Comparison of ENCODE assay signal across 2 cellular contexts in the genomic region with DNA sequence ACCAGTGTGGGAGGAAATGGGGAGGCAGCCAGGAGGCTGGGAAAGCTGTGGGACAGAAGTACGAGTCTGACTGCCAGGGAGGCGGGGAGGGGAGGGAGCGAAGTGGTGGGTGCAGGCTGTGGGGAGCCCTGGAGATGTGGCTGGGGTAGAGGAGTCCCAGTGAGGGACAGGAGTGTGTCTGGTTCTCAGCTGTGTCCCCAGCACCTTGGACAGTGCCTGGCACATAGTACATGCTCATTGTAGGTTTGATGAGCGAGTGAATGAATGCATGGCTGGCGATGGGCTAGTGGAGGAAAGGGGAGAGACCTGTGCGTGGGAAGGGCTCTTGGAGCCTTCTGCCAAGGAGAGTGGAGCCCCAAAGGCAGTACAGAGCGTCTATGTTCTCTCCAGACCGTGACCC.
TF ChIP-seq lines count a peak whose summit lies in the region.

No MANE protein-coding gene starts in this region.

TF ChIP-seq in IMR-90, 13 proteins besides CTCF, POLR2A, EP300 and RAD21 (continued from another document):
- TF ChIP-seq MAZ (IDR thresholded peaks at IDR 0.05; ENCODE audit: borderline replicate concordance, low read depth, low read length) (no peak), BHLHE40 (IDR thresholded peaks at IDR 0.05; ENCODE audit: low read depth, low read length) (no peak), FOS (IDR thresholded peaks at IDR 0.05; ENCODE audit: low read depth, low read length) (no peak), SMC3 (IDR thresholded peaks at IDR 0.05; ENCODE audit: low read depth, low read length) (no peak)
TF ChIP-seq in IMR-90: peak in this region for 0.

TF ChIP-seq in WTC11, 78 proteins besides CTCF, POLR2A, EP300 and RAD21:
- TF ChIP-seq, protein P1, sequence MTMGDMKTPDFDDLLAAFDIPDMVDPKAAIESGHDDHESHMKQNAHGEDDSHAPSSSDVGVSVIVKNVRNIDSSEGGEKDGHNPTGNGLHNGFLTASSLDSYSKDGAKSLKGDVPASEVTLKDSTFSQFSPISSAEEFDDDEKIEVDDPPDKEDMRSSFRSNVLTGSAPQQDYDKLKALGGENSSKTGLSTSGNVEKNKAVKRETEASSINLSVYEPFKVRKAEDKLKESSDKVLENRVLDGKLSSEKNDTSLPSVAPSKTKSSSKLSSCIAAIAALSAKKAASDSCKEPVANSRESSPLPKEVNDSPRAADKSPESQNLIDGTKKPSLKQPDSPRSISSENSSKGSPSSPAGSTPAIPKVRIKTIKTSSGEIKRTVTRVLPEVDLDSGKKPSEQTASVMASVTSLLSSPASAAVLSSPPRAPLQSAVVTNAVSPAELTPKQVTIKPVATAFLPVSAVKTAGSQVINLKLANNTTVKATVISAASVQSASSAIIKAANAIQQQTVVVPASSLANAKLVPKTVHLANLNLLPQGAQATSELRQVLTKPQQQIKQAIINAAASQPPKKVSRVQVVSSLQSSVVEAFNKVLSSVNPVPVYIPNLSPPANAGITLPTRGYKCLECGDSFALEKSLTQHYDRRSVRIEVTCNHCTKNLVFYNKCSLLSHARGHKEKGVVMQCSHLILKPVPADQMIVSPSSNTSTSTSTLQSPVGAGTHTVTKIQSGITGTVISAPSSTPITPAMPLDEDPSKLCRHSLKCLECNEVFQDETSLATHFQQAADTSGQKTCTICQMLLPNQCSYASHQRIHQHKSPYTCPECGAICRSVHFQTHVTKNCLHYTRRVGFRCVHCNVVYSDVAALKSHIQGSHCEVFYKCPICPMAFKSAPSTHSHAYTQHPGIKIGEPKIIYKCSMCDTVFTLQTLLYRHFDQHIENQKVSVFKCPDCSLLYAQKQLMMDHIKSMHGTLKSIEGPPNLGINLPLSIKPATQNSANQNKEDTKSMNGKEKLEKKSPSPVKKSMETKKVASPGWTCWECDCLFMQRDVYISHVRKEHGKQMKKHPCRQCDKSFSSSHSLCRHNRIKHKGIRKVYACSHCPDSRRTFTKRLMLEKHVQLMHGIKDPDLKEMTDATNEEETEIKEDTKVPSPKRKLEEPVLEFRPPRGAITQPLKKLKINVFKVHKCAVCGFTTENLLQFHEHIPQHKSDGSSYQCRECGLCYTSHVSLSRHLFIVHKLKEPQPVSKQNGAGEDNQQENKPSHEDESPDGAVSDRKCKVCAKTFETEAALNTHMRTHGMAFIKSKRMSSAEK (CRISPR knock-in tag; IDR thresholded peaks at IDR 0.05; ENCODE audit: borderline replicate concordance) = no peak
- TF ChIP-seq MXD4 (CRISPR knock-in tag; IDR thresholded peaks at IDR 0.05; ENCODE audit: borderline replicate concordance) = no peak
- no peak for TF ChIP-seq ZNF121 (CRISPR knock-in tag; IDR thresholded peaks at IDR 0.05)
- TF ChIP-seq SOX15 (CRISPR knock-in tag; IDR thresholded peaks at IDR 0.05) = no peak
- TF ChIP-seq, protein P2, sequence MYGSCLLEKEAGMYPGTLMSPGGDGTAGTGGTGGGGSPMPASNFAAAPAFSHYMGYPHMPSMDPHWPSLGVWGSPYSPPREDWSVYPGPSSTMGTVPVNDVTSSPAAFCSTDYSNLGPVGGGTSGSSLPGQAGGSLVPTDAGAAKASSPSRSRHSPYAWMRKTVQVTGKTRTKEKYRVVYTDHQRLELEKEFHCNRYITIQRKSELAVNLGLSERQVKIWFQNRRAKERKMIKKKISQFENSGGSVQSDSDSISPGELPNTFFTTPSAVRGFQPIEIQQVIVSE (CRISPR knock-in tag; IDR thresholded peaks at IDR 0.05; ENCODE audit: borderline replicate concordance) = no peak
- TF ChIP-seq SMAD3 (CRISPR knock-in tag; IDR thresholded peaks at IDR 0.05; ENCODE audit: borderline replicate concordance) = no peak
- TF ChIP-seq, protein P3, sequence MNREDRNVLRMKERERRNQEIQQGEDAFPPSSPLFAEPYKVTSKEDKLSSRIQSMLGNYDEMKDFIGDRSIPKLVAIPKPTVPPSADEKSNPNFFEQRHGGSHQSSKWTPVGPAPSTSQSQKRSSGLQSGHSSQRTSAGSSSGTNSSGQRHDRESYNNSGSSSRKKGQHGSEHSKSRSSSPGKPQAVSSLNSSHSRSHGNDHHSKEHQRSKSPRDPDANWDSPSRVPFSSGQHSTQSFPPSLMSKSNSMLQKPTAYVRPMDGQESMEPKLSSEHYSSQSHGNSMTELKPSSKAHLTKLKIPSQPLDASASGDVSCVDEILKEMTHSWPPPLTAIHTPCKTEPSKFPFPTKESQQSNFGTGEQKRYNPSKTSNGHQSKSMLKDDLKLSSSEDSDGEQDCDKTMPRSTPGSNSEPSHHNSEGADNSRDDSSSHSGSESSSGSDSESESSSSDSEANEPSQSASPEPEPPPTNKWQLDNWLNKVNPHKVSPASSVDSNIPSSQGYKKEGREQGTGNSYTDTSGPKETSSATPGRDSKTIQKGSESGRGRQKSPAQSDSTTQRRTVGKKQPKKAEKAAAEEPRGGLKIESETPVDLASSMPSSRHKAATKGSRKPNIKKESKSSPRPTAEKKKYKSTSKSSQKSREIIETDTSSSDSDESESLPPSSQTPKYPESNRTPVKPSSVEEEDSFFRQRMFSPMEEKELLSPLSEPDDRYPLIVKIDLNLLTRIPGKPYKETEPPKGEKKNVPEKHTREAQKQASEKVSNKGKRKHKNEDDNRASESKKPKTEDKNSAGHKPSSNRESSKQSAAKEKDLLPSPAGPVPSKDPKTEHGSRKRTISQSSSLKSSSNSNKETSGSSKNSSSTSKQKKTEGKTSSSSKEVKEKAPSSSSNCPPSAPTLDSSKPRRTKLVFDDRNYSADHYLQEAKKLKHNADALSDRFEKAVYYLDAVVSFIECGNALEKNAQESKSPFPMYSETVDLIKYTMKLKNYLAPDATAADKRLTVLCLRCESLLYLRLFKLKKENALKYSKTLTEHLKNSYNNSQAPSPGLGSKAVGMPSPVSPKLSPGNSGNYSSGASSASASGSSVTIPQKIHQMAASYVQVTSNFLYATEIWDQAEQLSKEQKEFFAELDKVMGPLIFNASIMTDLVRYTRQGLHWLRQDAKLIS (CRISPR knock-in tag; IDR thresholded peaks at IDR 0.05; ENCODE audit: borderline replicate concordance) = no peak
- no peak for TF ChIP-seq ATF1 (CRISPR knock-in tag; IDR thresholded peaks at IDR 0.05)
- TF ChIP-seq, protein P4, sequence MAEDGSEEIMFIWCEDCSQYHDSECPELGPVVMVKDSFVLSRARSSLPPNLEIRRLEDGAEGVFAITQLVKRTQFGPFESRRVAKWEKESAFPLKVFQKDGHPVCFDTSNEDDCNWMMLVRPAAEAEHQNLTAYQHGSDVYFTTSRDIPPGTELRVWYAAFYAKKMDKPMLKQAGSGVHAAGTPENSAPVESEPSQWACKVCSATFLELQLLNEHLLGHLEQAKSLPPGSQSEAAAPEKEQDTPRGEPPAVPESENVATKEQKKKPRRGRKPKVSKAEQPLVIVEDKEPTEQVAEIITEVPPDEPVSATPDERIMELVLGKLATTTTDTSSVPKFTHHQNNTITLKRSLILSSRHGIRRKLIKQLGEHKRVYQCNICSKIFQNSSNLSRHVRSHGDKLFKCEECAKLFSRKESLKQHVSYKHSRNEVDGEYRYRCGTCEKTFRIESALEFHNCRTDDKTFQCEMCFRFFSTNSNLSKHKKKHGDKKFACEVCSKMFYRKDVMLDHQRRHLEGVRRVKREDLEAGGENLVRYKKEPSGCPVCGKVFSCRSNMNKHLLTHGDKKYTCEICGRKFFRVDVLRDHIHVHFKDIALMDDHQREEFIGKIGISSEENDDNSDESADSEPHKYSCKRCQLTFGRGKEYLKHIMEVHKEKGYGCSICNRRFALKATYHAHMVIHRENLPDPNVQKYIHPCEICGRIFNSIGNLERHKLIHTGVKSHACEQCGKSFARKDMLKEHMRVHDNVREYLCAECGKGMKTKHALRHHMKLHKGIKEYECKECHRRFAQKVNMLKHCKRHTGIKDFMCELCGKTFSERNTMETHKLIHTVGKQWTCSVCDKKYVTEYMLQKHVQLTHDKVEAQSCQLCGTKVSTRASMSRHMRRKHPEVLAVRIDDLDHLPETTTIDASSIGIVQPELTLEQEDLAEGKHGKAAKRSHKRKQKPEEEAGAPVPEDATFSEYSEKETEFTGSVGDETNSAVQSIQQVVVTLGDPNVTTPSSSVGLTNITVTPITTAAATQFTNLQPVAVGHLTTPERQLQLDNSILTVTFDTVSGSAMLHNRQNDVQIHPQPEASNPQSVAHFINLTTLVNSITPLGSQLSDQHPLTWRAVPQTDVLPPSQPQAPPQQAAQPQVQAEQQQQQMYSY (CRISPR knock-in tag; IDR thresholded peaks at IDR 0.05) = no peak
- TF ChIP-seq, protein P5, sequence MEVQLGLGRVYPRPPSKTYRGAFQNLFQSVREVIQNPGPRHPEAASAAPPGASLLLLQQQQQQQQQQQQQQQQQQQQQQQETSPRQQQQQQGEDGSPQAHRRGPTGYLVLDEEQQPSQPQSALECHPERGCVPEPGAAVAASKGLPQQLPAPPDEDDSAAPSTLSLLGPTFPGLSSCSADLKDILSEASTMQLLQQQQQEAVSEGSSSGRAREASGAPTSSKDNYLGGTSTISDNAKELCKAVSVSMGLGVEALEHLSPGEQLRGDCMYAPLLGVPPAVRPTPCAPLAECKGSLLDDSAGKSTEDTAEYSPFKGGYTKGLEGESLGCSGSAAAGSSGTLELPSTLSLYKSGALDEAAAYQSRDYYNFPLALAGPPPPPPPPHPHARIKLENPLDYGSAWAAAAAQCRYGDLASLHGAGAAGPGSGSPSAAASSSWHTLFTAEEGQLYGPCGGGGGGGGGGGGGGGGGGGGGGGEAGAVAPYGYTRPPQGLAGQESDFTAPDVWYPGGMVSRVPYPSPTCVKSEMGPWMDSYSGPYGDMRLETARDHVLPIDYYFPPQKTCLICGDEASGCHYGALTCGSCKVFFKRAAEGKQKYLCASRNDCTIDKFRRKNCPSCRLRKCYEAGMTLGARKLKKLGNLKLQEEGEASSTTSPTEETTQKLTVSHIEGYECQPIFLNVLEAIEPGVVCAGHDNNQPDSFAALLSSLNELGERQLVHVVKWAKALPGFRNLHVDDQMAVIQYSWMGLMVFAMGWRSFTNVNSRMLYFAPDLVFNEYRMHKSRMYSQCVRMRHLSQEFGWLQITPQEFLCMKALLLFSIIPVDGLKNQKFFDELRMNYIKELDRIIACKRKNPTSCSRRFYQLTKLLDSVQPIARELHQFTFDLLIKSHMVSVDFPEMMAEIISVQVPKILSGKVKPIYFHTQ (CRISPR knock-in tag; IDR thresholded peaks at IDR 0.05) = no peak
- no peak for TF ChIP-seq PRRX2 (CRISPR knock-in tag; IDR thresholded peaks at IDR 0.05)
- TF ChIP-seq SP1 (CRISPR knock-in tag; conservative IDR thresholded peaks at IDR 0.05) = no peak
- no peak for TF ChIP-seq ZNF396 (CRISPR knock-in tag; IDR thresholded peaks at IDR 0.05; ENCODE audit: borderline replicate concordance)
- TF ChIP-seq ZNF232 (CRISPR knock-in tag; IDR thresholded peaks at IDR 0.05) = no peak
- TF ChIP-seq, protein P6, sequence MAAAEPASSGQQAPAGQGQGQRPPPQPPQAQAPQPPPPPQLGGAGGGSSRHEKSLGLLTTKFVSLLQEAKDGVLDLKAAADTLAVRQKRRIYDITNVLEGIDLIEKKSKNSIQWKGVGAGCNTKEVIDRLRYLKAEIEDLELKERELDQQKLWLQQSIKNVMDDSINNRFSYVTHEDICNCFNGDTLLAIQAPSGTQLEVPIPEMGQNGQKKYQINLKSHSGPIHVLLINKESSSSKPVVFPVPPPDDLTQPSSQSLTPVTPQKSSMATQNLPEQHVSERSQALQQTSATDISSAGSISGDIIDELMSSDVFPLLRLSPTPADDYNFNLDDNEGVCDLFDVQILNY (CRISPR knock-in tag; IDR thresholded peaks at IDR 0.05) = no peak
- TF ChIP-seq, protein P7, sequence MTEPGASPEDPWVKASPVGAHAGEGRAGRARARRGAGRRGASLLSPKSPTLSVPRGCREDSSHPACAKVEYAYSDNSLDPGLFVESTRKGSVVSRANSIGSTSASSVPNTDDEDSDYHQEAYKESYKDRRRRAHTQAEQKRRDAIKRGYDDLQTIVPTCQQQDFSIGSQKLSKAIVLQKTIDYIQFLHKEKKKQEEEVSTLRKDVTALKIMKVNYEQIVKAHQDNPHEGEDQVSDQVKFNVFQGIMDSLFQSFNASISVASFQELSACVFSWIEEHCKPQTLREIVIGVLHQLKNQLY (CRISPR knock-in tag; IDR thresholded peaks at IDR 0.05) = no peak
- TF ChIP-seq NR2C2 (CRISPR knock-in tag; IDR thresholded peaks at IDR 0.05) = no peak
- TF ChIP-seq TEAD1 (CRISPR knock-in tag; IDR thresholded peaks at IDR 0.05) = no peak
- TF ChIP-seq ZNF671 (CRISPR knock-in tag; IDR thresholded peaks at IDR 0.05) = no peak
